Comparison of ENCODE assay signal across 1 cellular context in the genomic region with DNA sequence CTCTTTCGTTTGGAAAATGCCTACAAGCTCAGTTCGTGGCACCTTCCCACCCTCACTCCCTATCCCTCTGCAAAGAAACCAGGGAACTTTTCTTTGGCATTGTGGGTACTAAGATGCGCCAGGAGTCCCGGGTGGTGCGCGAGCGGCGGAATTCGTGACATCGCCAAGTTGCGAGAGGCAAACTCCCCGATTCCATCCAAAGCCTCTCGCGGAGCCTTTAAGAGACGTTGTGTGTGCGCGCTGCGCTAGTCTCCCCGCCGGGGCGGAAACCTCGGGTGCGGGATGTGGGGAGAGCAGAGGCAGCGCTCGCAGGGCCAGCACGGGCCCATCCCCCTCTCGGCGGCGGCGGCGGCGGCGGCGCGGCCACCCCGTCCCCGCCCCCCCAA.
TF ChIP-seq lines count a peak whose summit lies in the region.

No MANE protein-coding gene starts in this region.

TF ChIP-seq in HEK293, 187 proteins besides CTCF, POLR2A, EP300 and RAD21 (continued from another document):
- TF ChIP-seq, protein P1, sequence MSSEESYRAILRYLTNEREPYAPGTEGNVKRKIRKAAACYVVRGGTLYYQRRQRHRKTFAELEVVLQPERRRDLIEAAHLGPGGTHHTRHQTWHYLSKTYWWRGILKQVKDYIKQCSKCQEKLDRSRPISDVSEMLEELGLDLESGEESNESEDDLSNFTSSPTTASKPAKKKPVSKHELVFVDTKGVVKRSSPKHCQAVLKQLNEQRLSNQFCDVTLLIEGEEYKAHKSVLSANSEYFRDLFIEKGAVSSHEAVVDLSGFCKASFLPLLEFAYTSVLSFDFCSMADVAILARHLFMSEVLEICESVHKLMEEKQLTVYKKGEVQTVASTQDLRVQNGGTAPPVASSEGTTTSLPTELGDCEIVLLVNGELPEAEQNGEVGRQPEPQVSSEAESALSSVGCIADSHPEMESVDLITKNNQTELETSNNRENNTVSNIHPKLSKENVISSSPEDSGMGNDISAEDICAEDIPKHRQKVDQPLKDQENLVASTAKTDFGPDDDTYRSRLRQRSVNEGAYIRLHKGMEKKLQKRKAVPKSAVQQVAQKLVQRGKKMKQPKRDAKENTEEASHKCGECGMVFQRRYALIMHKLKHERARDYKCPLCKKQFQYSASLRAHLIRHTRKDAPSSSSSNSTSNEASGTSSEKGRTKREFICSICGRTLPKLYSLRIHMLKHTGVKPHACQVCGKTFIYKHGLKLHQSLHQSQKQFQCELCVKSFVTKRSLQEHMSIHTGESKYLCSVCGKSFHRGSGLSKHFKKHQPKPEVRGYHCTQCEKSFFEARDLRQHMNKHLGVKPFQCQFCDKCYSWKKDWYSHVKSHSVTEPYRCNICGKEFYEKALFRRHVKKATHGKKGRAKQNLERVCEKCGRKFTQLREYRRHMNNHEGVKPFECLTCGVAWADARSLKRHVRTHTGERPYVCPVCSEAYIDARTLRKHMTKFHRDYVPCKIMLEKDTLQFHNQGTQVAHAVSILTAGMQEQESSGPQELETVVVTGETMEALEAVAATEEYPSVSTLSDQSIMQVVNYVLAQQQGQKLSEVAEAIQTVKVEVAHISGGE (tag by site-specific recombination; conservative IDR thresholded peaks at IDR 0.05; ENCODE audit: low read depth) = peak; percentile 49; the same call in 1 of the 2 replicates
- TF ChIP-seq ZNF76 (tag by site-specific recombination; IDR thresholded peaks at IDR 0.05; ENCODE audit: borderline replicate concordance, low read depth) = peak; percentile 89
- TF ChIP-seq OSR2 (tag by site-specific recombination; IDR thresholded peaks at IDR 0.05) = no peak
- TF ChIP-seq WT1 (tag by site-specific recombination; IDR thresholded peaks at IDR 0.05) = no peak
- peak; percentile 66 for TF ChIP-seq ZBTB20 (tag by site-specific recombination; IDR thresholded peaks at IDR 0.05)
- TF ChIP-seq ZSCAN30 (tag by site-specific recombination; IDR thresholded peaks at IDR 0.05) = 0 out of 2 replicates have a peak, but pooled peaks have one; percentile 11
- peak; percentile 40; the same call in 1 of the 2 replicates for TF ChIP-seq IKZF3 (tag by site-specific recombination; IDR thresholded peaks at IDR 0.05)
- TF ChIP-seq, protein P2, sequence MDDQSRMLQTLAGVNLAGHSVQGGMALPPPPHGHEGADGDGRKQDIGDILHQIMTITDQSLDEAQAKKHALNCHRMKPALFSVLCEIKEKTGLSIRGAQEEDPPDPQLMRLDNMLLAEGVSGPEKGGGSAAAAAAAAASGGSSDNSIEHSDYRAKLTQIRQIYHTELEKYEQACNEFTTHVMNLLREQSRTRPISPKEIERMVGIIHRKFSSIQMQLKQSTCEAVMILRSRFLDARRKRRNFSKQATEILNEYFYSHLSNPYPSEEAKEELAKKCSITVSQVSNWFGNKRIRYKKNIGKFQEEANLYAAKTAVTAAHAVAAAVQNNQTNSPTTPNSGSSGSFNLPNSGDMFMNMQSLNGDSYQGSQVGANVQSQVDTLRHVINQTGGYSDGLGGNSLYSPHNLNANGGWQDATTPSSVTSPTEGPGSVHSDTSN (CRISPR knock-in tag; IDR thresholded peaks at IDR 0.05) = peak; percentile 70; the same call in 1 of the 2 replicates
- 0 out of 2 replicates have a peak, but pooled peaks have one; percentile 12 for TF ChIP-seq ZBTB48 (tag by site-specific recombination; IDR thresholded peaks at IDR 0.05)
TF ChIP-seq in HEK293: peak in this region for 9.
